8 cellular contexts compared by ENCODE assay signal in the genomic region with DNA sequence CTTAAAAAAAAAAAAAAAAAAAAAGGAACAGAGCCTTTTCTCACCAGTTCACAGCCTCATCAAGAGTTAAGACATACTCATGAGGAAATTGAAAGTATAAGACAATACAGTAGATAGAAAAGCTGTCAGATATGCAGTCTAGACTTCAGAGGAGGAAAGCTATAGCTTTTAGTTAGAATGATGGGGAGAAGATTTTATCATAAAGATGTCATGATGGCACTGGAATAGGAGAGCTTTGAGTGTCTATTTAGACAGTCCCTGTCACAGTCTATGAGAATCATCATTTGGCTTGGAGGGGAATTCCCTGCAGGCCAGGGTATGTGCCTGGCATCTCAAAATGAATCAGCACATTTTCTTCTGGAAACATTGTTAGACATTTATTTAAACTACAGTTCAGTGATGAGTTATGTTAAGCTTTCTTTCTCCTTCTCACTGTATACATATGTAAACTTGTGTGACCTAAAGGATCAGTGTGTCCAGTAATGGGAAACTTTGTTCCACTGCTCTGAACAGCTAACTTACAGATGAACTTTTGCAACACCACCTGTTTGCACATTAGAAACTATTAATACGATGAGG. TPM values are rescaled to one million over a fixed set of nuclear protein-coding genes. Genes with fewer than 3 reads are reported as not detected.
DNase-seq lines count a peak whose midpoint lies in the region; ATAC-seq and TF ChIP-seq lines count a peak whose summit lies in the region.

No MANE protein-coding gene starts in this region.

- peak; percentile 23 for ATAC-seq in HG02973 (IDR thresholded peaks at IDR 0.05; ENCODE audit: unreplicated experiment)

- H3K4me1 ChIP-seq in suprapubic skin (peaks cover 44% of the 10 kb centered on the region), vagina (peaks cover 43% of the 10 kb centered on the region)

- TF ChIP-seq CTCF in GM12864 (IDR thresholded peaks at IDR 0.05; ENCODE audit: low read depth, low read length, missing control alignments) (no peak), nephron (IDR thresholded peaks at IDR 0.05; ENCODE audit: unreplicated experiment in 3 of 3) (no peak), suprapubic skin (IDR thresholded peaks at IDR 0.05) (no peak), vagina (IDR thresholded peaks at IDR 0.05) (no peak)

- CTCF ChIA-PET in activated CD4-positive, alpha-beta memory T cell treated with anti-CD3 and anti-CD28 coated beads for 36 hours (lab: Charles Lee): interaction anchor here (1.2 to 2.4 kb wide), 4 partner anchors 32 to 146 kb away, joined by 3 to 14 read pairs (median 7); a partner anchor contains a TSS

- 56% methylated on average over 1 of the region's 1 CpG for WGBS in suprapubic skin

- H3K4me3 Mint-ChIP-seq in activated CD4-positive, alpha-beta memory T cell treated with anti-CD3 and anti-CD28 coated beads for 36 hours: peak overlapping the region; percentile 47
- H3K4me3 Mint-ChIP-seq in nephron: peak overlapping the region; percentile 16 to 52 (median 52)

- H3K36me3 ChIP-seq in MG63: peaks cover 19% of the 10 kb centered on the region
- H3K36me3 ChIP-seq in suprapubic skin: no peaks in the 10 kb centered on the region
- no peaks in the 10 kb centered on the region for H3K36me3 ChIP-seq in vagina

- DNase-seq in GM12864 (ENCODE audit: low read depth) (peak; percentile 54), MG63 (no peak), suprapubic skin (ENCODE audit: low spot score in 2 of 2) (no peak), vagina (ENCODE audit: extremely low spot score in 2 of 2) (no peak), dermis blood vessel endothelial cell (no peak)
- DNase-seq in activated CD4-positive, alpha-beta memory T cell treated with anti-CD3 and anti-CD28 coated beads for 36 hours: peak; percentile 73

- no peaks in the 10 kb centered on the region for H3K9me3 Mint-ChIP-seq in activated CD4-positive, alpha-beta memory T cell treated with anti-CD3 and anti-CD28 coated beads for 36 hours
- no peaks in the 10 kb centered on the region for H3K9me3 Mint-ChIP-seq in nephron

- H3K36me3 Mint-ChIP-seq in activated CD4-positive, alpha-beta memory T cell treated with anti-CD3 and anti-CD28 coated beads for 36 hours: peaks cover 18% of the 10 kb centered on the region
- H3K36me3 Mint-ChIP-seq in nephron (ENCODE audit: low read depth): peaks cover 7% of the 10 kb centered on the region

- intact Hi-C loops in activated CD4-positive, alpha-beta memory T cell treated with anti-CD3 and anti-CD28 coated beads for 36 hours (cut with micrococcal nuclease): loop anchor here (1.0 to 5.0 kb wide), 7 partner anchors 32 to 173 kb away; a partner anchor contains a TSS
- intact Hi-C loops in vagina (cut with DNase I): no loop called here

- H3K4me3 ChIP-seq in GM12864 (ENCODE audit: low read depth, low read length) (peak overlapping the region; percentile 91; the same call in 1 of the 2 replicates), MG63 (no peak overlapping the region), suprapubic skin (no peak overlapping the region), vagina (no peak overlapping the region)

- H3K27me3 Mint-ChIP-seq in activated CD4-positive, alpha-beta memory T cell treated with anti-CD3 and anti-CD28 coated beads for 36 hours: no peaks in the 10 kb centered on the region
- H3K27me3 Mint-ChIP-seq in nephron (ENCODE audit: low read depth): no peaks in the 10 kb centered on the region

- peaks cover 70% of the 10 kb centered on the region for H3K4me1 Mint-ChIP-seq in activated CD4-positive, alpha-beta memory T cell treated with anti-CD3 and anti-CD28 coated beads for 36 hours (ENCODE audit: low read depth)
- peaks cover 42% of the 10 kb centered on the region for H3K4me1 Mint-ChIP-seq in nephron

- H3K27ac Mint-ChIP-seq in activated CD4-positive, alpha-beta memory T cell treated with anti-CD3 and anti-CD28 coated beads for 36 hours: peak overlapping the region; percentile 77
- H3K27ac Mint-ChIP-seq in nephron: peak overlapping the region in 2 of 3 experiments; percentile 37 to 46

- TF ChIP-seq POLR2A in suprapubic skin (IDR thresholded peaks at IDR 0.05) (no peak), vagina (IDR thresholded peaks at IDR 0.05) (no peak)

- POLR2A ChIA-PET in activated CD4-positive, alpha-beta memory T cell treated with anti-CD3 and anti-CD28 coated beads for 36 hours (lab: Charles Lee): interaction anchor here (0.6 to 10.6 kb wide), 11 partner anchors 8 to 173 kb away, joined by 3 to 131 read pairs (median 8); a partner anchor contains a TSS

- H3K27me3 ChIP-seq in MG63 (no peaks in the 10 kb centered on the region), suprapubic skin (no peaks in the 10 kb centered on the region), vagina (no peaks in the 10 kb centered on the region)

- no peak for TF ChIP-seq EP300 in suprapubic skin (IDR thresholded peaks at IDR 0.05)

- H3K27ac ChIP-seq in suprapubic skin: no peak overlapping the region
- H3K27ac ChIP-seq in vagina: no peak overlapping the region

- no peaks in the 10 kb centered on the region for H3K9me3 ChIP-seq in MG63
- H3K9me3 ChIP-seq in suprapubic skin: no peaks in the 10 kb centered on the region
- H3K9me3 ChIP-seq in vagina: no peaks in the 10 kb centered on the region

RNA-seq across cellular contexts. Expression of a gene that starts 2.9 kb away (rescaled TPM):
- 10 to 100 TPM; 62.1 to 66.4 TPM for total RNA-seq in activated CD4-positive, alpha-beta memory T cell treated with anti-CD3 and anti-CD28 coated beads for 36 hours
- 53.3 and 57.1 TPM in 2 replicates for total RNA-seq in MG63 (2014; rRNA removed; shearing (Covaris generic); ENCODE audit: low replicate concordance)
- total RNA-seq in suprapubic skin: 10 to 100 TPM; 30.0 to 39.6 (median 33.1) TPM
- 30.9 TPM for total RNA-seq in vagina
- 42.0 and 51.6 TPM in 2 replicates for total RNA-seq in dermis blood vessel endothelial cell

Comparison
In these comparisons a context has a peak if more than half of its experiments do, and no peak if none do; other contexts are left out.
1. DNase-seq: peak in GM12864 (single experiment) and activated CD4-positive, alpha-beta memory T cell treated with anti-CD3 and anti-CD28 coated beads for 36 hours (single experiment); none in MG63 (single experiment), suprapubic skin (0 of 2), vagina (0 of 2) and dermis blood vessel endothelial cell (single experiment).